Comparison of ENCODE assay signal across 12 cellular contexts in the genomic region with DNA sequence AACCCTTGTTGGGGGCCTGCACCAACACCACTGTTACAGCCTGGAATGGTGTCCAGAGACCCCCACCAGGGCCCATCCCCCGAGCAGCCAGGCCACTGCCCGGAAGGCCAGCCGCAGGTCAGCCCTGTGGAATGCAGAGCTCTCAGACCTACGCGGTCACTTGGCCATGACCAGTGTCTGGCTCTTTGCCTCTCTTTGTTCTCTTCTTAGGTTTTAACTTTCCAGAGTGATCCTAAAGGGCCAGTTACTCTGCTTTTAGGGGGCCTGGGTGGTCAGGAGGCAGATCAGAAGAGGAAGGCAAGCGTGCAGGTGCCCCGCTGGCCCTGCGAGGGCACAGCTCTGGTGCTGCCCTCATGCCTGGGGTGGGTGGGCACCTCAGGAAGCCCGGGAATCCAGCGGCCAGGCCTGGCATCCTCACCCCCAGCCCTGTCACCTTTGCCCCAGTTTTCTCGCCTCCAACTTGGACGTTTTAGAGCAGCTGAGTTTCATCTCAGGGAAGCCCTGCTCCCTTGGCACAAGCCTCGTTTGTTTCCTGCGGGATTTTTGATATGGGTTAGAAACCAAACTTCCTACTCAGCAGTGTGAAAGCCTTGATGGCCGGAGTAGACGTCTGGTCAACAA.
DNase-seq lines count a peak whose midpoint lies in the region; ATAC-seq, FAIRE-seq and TF ChIP-seq lines count a peak whose summit lies in the region.
"Had no signal": no experiment of that assay in that cellular context is flagged by ENCODE, and none has a peak within 500 bp of the region (broad histone marks: within the 10 kb centered on the region; RNA-seq: fewer than 3 reads in every experiment).

No MANE protein-coding gene starts in this region.

- H2AK5ac ChIP-seq in H1 (ENCODE audit: low read depth, low read length): 0 out of 2 replicates have a peak overlapping the region, but pooled peaks have one; percentile 85

- TF ChIP-seq EP300 in H1 (IDR thresholded peaks at IDR 0.05; ENCODE audit: borderline replicate concordance in 1 of 2, low read depth in 2 of 2, low read length in 2 of 2): no peak

- 89% methylated on average over 16 of the region's 16 CpGs; no CpG with 5 or more reads in 1 of the 2 experiments for WGBS in H1 (ENCODE audit: extremely low coverage in 1 of 2, insufficient coverage in 1 of 2, insufficient read length in 1 of 2, insufficient replicate concordance in 2 of 2, low coverage in 1 of 2, low lambda C conversion rate in 2 of 2, missing lambda C conversion rate in 1 of 2), 2 experiments

- H2AFZ ChIP-seq in H1 (ENCODE audit: low read length): no peak overlapping the region

- H3K27me3 ChIP-seq in H1 (replicated peaks in 1 of 4; ENCODE audit: control insufficient read depth in 3 of 4, extremely low read depth in 1 of 4, insufficient read depth in 3 of 4, low read length in 3 of 4) (no peaks in the 10 kb centered on the region), left lung (peaks cover 0 to 15% of the 10 kb centered on the region in 2 donors), skeletal muscle satellite cell (ENCODE audit: control insufficient read depth, insufficient read depth, low read length) (peaks cover 16% of the 10 kb centered on the region)

- H3K4me1 ChIP-seq in H1 (replicated peaks in 1 of 4; ENCODE audit: control insufficient read depth in 3 of 4, insufficient read depth in 4 of 4, low read length in 3 of 4) (peaks cover 0 to 16% (median 9%) of the 10 kb centered on the region in 4 experiments; a peak in 6 of 7 replicates), left lung (peaks cover 25 to 44% of the 10 kb centered on the region in 2 donors), skeletal muscle satellite cell (ENCODE audit: control insufficient read depth, insufficient read depth, low read length) (peaks cover 49% of the 10 kb centered on the region)

- H2BK120ac ChIP-seq in H1 (replicated peaks; ENCODE audit: low read depth, low read length): no peak overlapping the region

- peak overlapping the region; percentile 16; the same call in 1 of the 2 replicates for H2BK15ac ChIP-seq in H1 (ENCODE audit: low read length)

- H3K4ac ChIP-seq in H1 (replicated peaks; ENCODE audit: insufficient read length, low read depth, low read length): peak overlapping the region; percentile 2

- no peak overlapping the region for H3K56ac ChIP-seq in H1 (replicated peaks; ENCODE audit: insufficient read length, low read depth, low read length)

- TF ChIP-seq POLR2A in H1 (IDR thresholded peaks at IDR 0.05; ENCODE audit: control extremely low read depth in 1 of 2, low read depth in 2 of 2, low read length in 2 of 2): no peak

- H4K91ac ChIP-seq in H1 (replicated peaks; ENCODE audit: insufficient read length, low read length): no peak overlapping the region

- no peaks in the 10 kb centered on the region for H3K79me1 ChIP-seq in H1 (ENCODE audit: low read depth, low read length)

- CTCF ChIA-PET in H1 (lab: Charles Lee; ENCODE audit: partially characterized antibody): interaction anchor here (0.6 to 4.9 kb wide), 8 partner anchors 8 to 244 kb away, joined by 3 to 34 read pairs (median 3); no protein-coding TSS in a partner anchor

- no peak overlapping the region for H3K14ac ChIP-seq in H1 (ENCODE audit: insufficient read length)

- no peak overlapping the region for H3K23ac ChIP-seq in H1 (ENCODE audit: insufficient read length)

- H3K23me2 ChIP-seq in H1 (ENCODE audit: low read depth, low read length): peaks cover 10% of the 10 kb centered on the region; the same call in 1 of the 2 replicates

- H2BK5ac ChIP-seq in H1 (ENCODE audit: low read depth, low read length): peak overlapping the region; percentile 71; the same call in 1 of the 2 replicates

- TF ChIP-seq CTCF in HFFc6 (IDR thresholded peaks at IDR 0.05) (no peak), H1 (IDR thresholded peaks at IDR 0.05; ENCODE audit: control extremely low read depth in 1 of 3, insufficient read depth in 1 of 3, low read depth in 1 of 3, low read length in 3 of 3) (no peak), left lung (IDR thresholded peaks at IDR 0.05) (no peak)

- H3K27ac ChIP-seq in H1 (ENCODE audit: low read depth, low read length) (no peak overlapping the region), left lung (peak overlapping the region in 1 of 2 donors; percentile 57)

- H3K36me3 ChIP-seq in H1 (ENCODE audit: control insufficient read depth in 2 of 4, insufficient read depth in 4 of 4, low read length in 3 of 4) (no peaks in the 10 kb centered on the region), left lung (no peaks in the 10 kb centered on the region), skeletal muscle satellite cell (ENCODE audit: insufficient read depth, low read length) (no peaks in the 10 kb centered on the region)

- H3K4me3 ChIP-seq in H1 (ENCODE audit: extremely low read depth in 1 of 4, insufficient read depth in 2 of 4, low read depth in 3 of 4, low read length in 4 of 4) (no peak overlapping the region), left lung (no peak overlapping the region), skeletal muscle satellite cell (ENCODE audit: low read length) (peak overlapping the region; percentile 29)

- DNase-seq in HFFc6: no peak
- no peak for DNase-seq in H1 (ENCODE audit: low read depth in 1 of 2, low spot score in 2 of 2)
- DNase-seq in left lung: no peak
- DNase-seq in SKM-1 (lab: John Stamatoyannopoulos, UW; ENCODE audit: unreplicated experiment): no peak
- no peak for DNase-seq in activated CD8-positive, alpha-beta memory T cell treated with anti-CD3 and anti-CD28 coated beads for 24 hours
- DNase-seq in COR-L47 (lab: John Stamatoyannopoulos, UW): no peak
- DNase-seq in immature natural killer cell: no peak
- DNase-seq: activated gamma-delta T cell treated with Interleukin-2 at 50 U/mL for 16 hours, MV-4-11 had no signal

- H3K27ac Mint-ChIP-seq in HFFc6 (no peak overlapping the region; the same call in 1 of the 2 replicates), immature natural killer cell (no peak overlapping the region)

- intact Hi-C loops in left lung (cut with DNase I): no loop called here

- H3K4me3 Mint-ChIP-seq in HFFc6: peak overlapping the region; percentile 54; the same call in 1 of the 2 replicates
- H3K4me3 Mint-ChIP-seq in immature natural killer cell: no peak overlapping the region

- TF ChIP-seq RAD21 in H1 (IDR thresholded peaks at IDR 0.05 in 1 of 2, conservative IDR thresholded peaks at IDR 0.05 in 1 of 2; ENCODE audit: low read depth in 2 of 2, low read length in 2 of 2): no peak

- no peak overlapping the region for H4K5ac ChIP-seq in H1 (ENCODE audit: insufficient read length, low read depth, low read length)

- H4K8ac ChIP-seq in H1 (ENCODE audit: extremely low read depth, insufficient read depth, low read length): no peak overlapping the region

- peaks cover 4% of the 10 kb centered on the region in 2 experiments for H3K9me3 ChIP-seq in H1 (ENCODE audit: insufficient read depth in 2 of 2, low read depth in 1 of 2, low read length in 1 of 2)
- no peaks in the 10 kb centered on the region for H3K9me3 ChIP-seq in left lung
- no peaks in the 10 kb centered on the region for H3K9me3 ChIP-seq in skeletal muscle satellite cell (replicated peaks; ENCODE audit: low read length)

- H2BK20ac ChIP-seq in H1 (ENCODE audit: low read length): no peak overlapping the region

- peak; percentile 6 for ATAC-seq in left lung

- H3K4me2 ChIP-seq in H1 (ENCODE audit: insufficient read depth in 1 of 2, low read depth in 2 of 2, low read length in 2 of 2) (no peak overlapping the region), skeletal muscle satellite cell (ENCODE audit: low read length) (peak overlapping the region; percentile 58)

- peaks cover 16% of the 10 kb centered on the region for H3K9me3 Mint-ChIP-seq in HFFc6
- H3K9me3 Mint-ChIP-seq in immature natural killer cell: peaks cover 0 to 1% (median 0%) of the 10 kb centered on the region in 6 donors

- H4K20me1 ChIP-seq in H1 (replicated peaks in 1 of 2; ENCODE audit: control insufficient read depth in 1 of 2, insufficient read depth in 2 of 2, low read length in 2 of 2): peaks cover 0 to 4% of the 10 kb centered on the region in 2 experiments

- H3K4me1 Mint-ChIP-seq in HFFc6 (ENCODE audit: low read depth) (peaks cover 25% of the 10 kb centered on the region; the same call in 1 of the 2 replicates), immature natural killer cell (no peaks in the 10 kb centered on the region)

- POLR2A ChIA-PET in H1 (lab: Charles Lee; ENCODE audit: partially characterized antibody): no interaction called here

- FAIRE-seq in H1 (lab: Jason Lieb, UNC): no peak
- FAIRE-seq: GM18507, TTC549 had no signal

- no peak overlapping the region for H3K9ac ChIP-seq in H1 (replicated peaks in 1 of 4; ENCODE audit: extremely low read depth in 1 of 4, low read depth in 3 of 4, low read length in 3 of 4)
- peak overlapping the region; percentile 73 for H3K9ac ChIP-seq in skeletal muscle satellite cell (ENCODE audit: low read depth, low read length)

- H2BK12ac ChIP-seq in H1 (ENCODE audit: low read depth, low read length): peak overlapping the region; percentile 77; the same call in 1 of the 2 replicates

- H3K36me3 Mint-ChIP-seq in HFFc6 (ENCODE audit: low read depth) (peaks cover 5% of the 10 kb centered on the region; the same call in 1 of the 2 replicates), immature natural killer cell (no peaks in the 10 kb centered on the region)

- H3K27me3 Mint-ChIP-seq in HFFc6 (ENCODE audit: insufficient read depth): no peaks in the 10 kb centered on the region; the same call in none of the 2 replicates
- H3K27me3 Mint-ChIP-seq in immature natural killer cell (ENCODE audit: low read depth in 3 of 3): peaks cover 2 to 7% (median 5%) of the 10 kb centered on the region in 3 donors

- no peaks in the 10 kb centered on the region for H3K79me2 ChIP-seq in H1 (ENCODE audit: control insufficient read depth in 1 of 2, insufficient read depth in 2 of 2, low read length in 2 of 2)

- H3K18ac ChIP-seq in H1 (ENCODE audit: extremely low read depth, low read length): peak overlapping the region; percentile 15; the same call in 1 of the 2 replicates

TF ChIP-seq in H1, 55 proteins besides CTCF, POLR2A, EP300 and RAD21 (continues in another document):
- TF ChIP-seq BACH1 (IDR thresholded peaks at IDR 0.05; ENCODE audit: low read length) (no peak), CREB1 (IDR thresholded peaks at IDR 0.05) (no peak), GTF2F1 (IDR thresholded peaks at IDR 0.05; ENCODE audit: borderline replicate concordance, low read depth, low read length) (no peak), RXRA (IDR thresholded peaks at IDR 0.05; ENCODE audit: insufficient read depth, low read depth, low read length) (no peak), RFX5 (IDR thresholded peaks at IDR 0.05; ENCODE audit: borderline replicate concordance, low read depth, low read length) (no peak), FOSL1 (IDR thresholded peaks at IDR 0.05; ENCODE audit: insufficient read depth, low read depth, low read length) (no peak), SUZ12 (IDR thresholded peaks at IDR 0.05; ENCODE audit: low read length) (no peak), SP4 (IDR thresholded peaks at IDR 0.05; ENCODE audit: low read length) (no peak), CHD2 (IDR thresholded peaks at IDR 0.05; ENCODE audit: low read length) (no peak), SAP30 (IDR thresholded peaks at IDR 0.05; ENCODE audit: insufficient read depth, insufficient replicate concordance, low read length) (no peak), SIRT6 (IDR thresholded peaks at IDR 0.05; ENCODE audit: low read length) (no peak)
